ENCODE assay signal across 29 cellular contexts in the genomic region with DNA sequence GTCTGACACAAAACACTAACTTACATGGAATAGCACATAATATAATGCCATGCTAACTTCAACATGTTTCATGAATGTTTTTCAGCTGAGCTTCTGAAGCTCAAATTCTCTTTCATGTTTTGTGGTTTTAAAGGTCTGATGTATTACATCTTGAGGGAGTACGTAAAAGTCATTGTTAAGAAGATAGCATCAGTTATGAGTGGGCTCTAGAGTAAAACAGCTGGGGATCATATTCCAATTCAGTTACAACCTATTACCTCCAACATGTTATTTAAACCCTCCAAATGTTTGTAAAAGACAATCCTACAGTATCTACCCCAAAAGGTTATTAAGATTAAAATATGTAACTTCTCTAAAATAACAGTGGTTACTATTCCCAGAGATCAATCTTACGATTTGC.
"Had no signal": no experiment of that assay in that cellular context is flagged by ENCODE, and none has a peak within 500 bp of the region (broad histone marks: within the 10 kb centered on the region; RNA-seq: fewer than 3 reads in every experiment).

No MANE protein-coding gene starts in this region.

- DNase-seq: activated CD4-positive, alpha-beta memory T cell treated with anti-CD3 and anti-CD28 coated beads, Interleukin-2, amount 10 ng/mL, durations not matched to agents 7 days and 5 days; activated CD4-positive, alpha-beta T cell treated with anti-CD3 and anti-CD28 coated beads for 1 hour; activated CD4-positive, alpha-beta T cell treated with anti-CD3 and anti-CD28 coated beads for 48 hours; activated CD4-positive, CD25-positive, alpha-beta regulatory T cell; activated gamma-delta T cell; activated naive CD4-positive, alpha-beta T cell treated with Interleukin-2 at 50 U/mL for 16 hours; activated naive CD8-positive, alpha-beta T cell treated with anti-CD3 and anti-CD28 coated beads, Interleukin-2, amount 10 ng/mL, durations not matched to agents 7 days and 5 days; activated T-cell treated with anti-CD3 and anti-CD28 coated beads, Interleukin-2, amount 50 U/mL, for 24 hours; amygdala; body of pancreas; Kasumi-1; MG63; NCI-H1048; NCI-H1105 treated with DMSO at 0.1 percent for 48 hours; NCI-H1436; NCI-H1694; NCI-H1930; NCI-H2081 treated with DMSO at 0.1 percent for 48 hours; NCI-H446 treated with DMSO at 0.1 percent for 48 hours; OCI-M1; SHP77; T1000; WERI-Rb-1 had no signal

- H3K4me1 ChIP-seq: ascending aorta, body of pancreas, breast epithelium had no signal

- H3K27me3 Mint-ChIP-seq: activated CD4-positive, alpha-beta memory T cell treated with anti-CD3 and anti-CD28 coated beads, Interleukin-2, amount 10 ng/mL, durations not matched to agents 7 days and 5 days; activated naive CD4-positive, alpha-beta T cell treated with anti-CD3 and anti-CD28 coated beads, Interleukin-2, amount 50 U/mL, for 24 hours; activated naive CD8-positive, alpha-beta T cell treated with anti-CD3 and anti-CD28 coated beads, Interleukin-2, amount 10 ng/mL, durations not matched to agents 7 days and 5 days; activated T-cell treated with anti-CD3 and anti-CD28 coated beads, Interleukin-2, amount 50 U/mL, for 24 hours had no signal

- H3K36me3 ChIP-seq: ascending aorta, breast epithelium, WERI-Rb-1 had no signal

- ATAC-seq: body of pancreas had no signal

- H3K9me3 ChIP-seq: ascending aorta, body of pancreas, breast epithelium, MG63, SJCRH30 had no signal

- H3K9me3 Mint-ChIP-seq: activated CD4-positive, alpha-beta memory T cell treated with anti-CD3 and anti-CD28 coated beads, Interleukin-2, amount 10 ng/mL, durations not matched to agents 7 days and 5 days; activated naive CD4-positive, alpha-beta T cell treated with anti-CD3 and anti-CD28 coated beads, Interleukin-2, amount 50 U/mL, for 24 hours; activated naive CD8-positive, alpha-beta T cell treated with anti-CD3 and anti-CD28 coated beads, Interleukin-2, amount 10 ng/mL, durations not matched to agents 7 days and 5 days; activated T-cell treated with anti-CD3 and anti-CD28 coated beads, Interleukin-2, amount 50 U/mL, for 24 hours; activated T-helper 2 cell treated with anti-CD3 and anti-CD28 coated beads, Interferon-gamma antibody, Interleukin-2, Interleukin-4, amounts not matched to agents 10 μg/mL and 5 μg/mL and 100 μg/mL, durations not matched to agents 14 hours and 24 hours and 36 hours had no signal

- H3K4me3 Mint-ChIP-seq: activated CD4-positive, alpha-beta memory T cell treated with anti-CD3 and anti-CD28 coated beads, Interleukin-2, amount 10 ng/mL, durations not matched to agents 7 days and 5 days; activated naive CD4-positive, alpha-beta T cell treated with anti-CD3 and anti-CD28 coated beads, Interleukin-2, amount 50 U/mL, for 24 hours; activated naive CD8-positive, alpha-beta T cell treated with anti-CD3 and anti-CD28 coated beads, Interleukin-2, amount 10 ng/mL, durations not matched to agents 7 days and 5 days; activated T-cell treated with anti-CD3 and anti-CD28 coated beads, Interleukin-2, amount 50 U/mL, for 24 hours had no signal

- H3K27me3 ChIP-seq: ascending aorta, body of pancreas, breast epithelium, MG63, SJCRH30 had no signal

- H3K27ac Mint-ChIP-seq: activated CD4-positive, alpha-beta memory T cell treated with anti-CD3 and anti-CD28 coated beads, Interleukin-2, amount 10 ng/mL, durations not matched to agents 7 days and 5 days; activated naive CD4-positive, alpha-beta T cell treated with anti-CD3 and anti-CD28 coated beads, Interleukin-2, amount 50 U/mL, for 24 hours; activated naive CD8-positive, alpha-beta T cell treated with anti-CD3 and anti-CD28 coated beads, Interleukin-2, amount 10 ng/mL, durations not matched to agents 7 days and 5 days; activated T-cell treated with anti-CD3 and anti-CD28 coated beads, Interleukin-2, amount 50 U/mL, for 24 hours; activated T-helper 2 cell treated with anti-CD3 and anti-CD28 coated beads, Interferon-gamma antibody, Interleukin-2, Interleukin-4, amounts not matched to agents 10 μg/mL and 5 μg/mL and 100 μg/mL, durations not matched to agents 14 hours and 24 hours and 36 hours had no signal

- H3K4me1 Mint-ChIP-seq: activated CD4-positive, alpha-beta memory T cell treated with anti-CD3 and anti-CD28 coated beads, Interleukin-2, amount 10 ng/mL, durations not matched to agents 7 days and 5 days had no signal

- H3K4me3 ChIP-seq: ascending aorta, body of pancreas, breast epithelium, MG63, SJCRH30, SK-N-MC had no signal

- H3K27ac ChIP-seq: ascending aorta, body of pancreas, breast epithelium, SJCRH30, SK-N-MC, WERI-Rb-1 had no signal
